14 cellular contexts compared by ENCODE assay signal in genomic region chr2:1543776-1544477, GRCh38.
DNase-seq lines count a peak whose midpoint lies in the region; ATAC-seq, FAIRE-seq and TF ChIP-seq lines count a peak whose summit lies in the region.
"Had no signal": no experiment of that assay in that cellular context is flagged by ENCODE, and none has a peak within 500 bp of the region (broad histone marks: within the 10 kb centered on the region; RNA-seq: fewer than 3 reads in every experiment).

No MANE protein-coding gene starts in this region.

- H3K9me3 ChIP-seq in astrocyte (ENCODE audit: insufficient read depth, low read depth, low read length) = no peaks in the 10 kb centered on the region
- no peaks in the 10 kb centered on the region for H3K9me3 ChIP-seq in kidney (ENCODE audit: control insufficient read depth in 1 of 2, low read length in 2 of 2)
- no peaks in the 10 kb centered on the region for H3K9me3 ChIP-seq in spleen
- H3K9me3 ChIP-seq: Caco-2, HAP-1 had no signal

- WGBS in spleen, 5 donors = 91 to 96% (median 93%) methylated on average over 7 to 14 of the region's 14 CpGs

- peak overlapping the region; percentile 28 for H2AFZ ChIP-seq in astrocyte (ENCODE audit: low read depth, low read length)

- H3K27ac ChIP-seq in astrocyte (ENCODE audit: low read depth, low read length) (no peak overlapping the region), kidney (ENCODE audit: low read depth in 2 of 2, low read length in 2 of 2) (no peak overlapping the region), spleen (peak overlapping the region in 5 of 8 donors; percentile 57 to 76 (median 66))

- H3K27ac Mint-ChIP-seq in HFFc6 (peak overlapping the region; percentile 64; the same call in 1 of the 2 replicates), astrocyte (ENCODE audit: unreplicated experiment) (no peak overlapping the region)
- H3K27ac Mint-ChIP-seq in activated T-cell treated with anti-CD3 and anti-CD28 coated beads, Interleukin-2, amount 50 U/mL, for 72 hours = no peak overlapping the region

- no peaks in the 10 kb centered on the region for H3K9me3 Mint-ChIP-seq in HFFc6
- H3K9me3 Mint-ChIP-seq in astrocyte (ENCODE audit: unreplicated experiment) = no peaks in the 10 kb centered on the region
- H3K9me3 Mint-ChIP-seq in activated T-cell treated with anti-CD3 and anti-CD28 coated beads, Interleukin-2, amount 50 U/mL, for 72 hours = no peaks in the 10 kb centered on the region
- H3K9me3 Mint-ChIP-seq: CD8-positive, alpha-beta memory T cell had no signal

- no peaks in the 10 kb centered on the region for H3K79me2 ChIP-seq in astrocyte (ENCODE audit: insufficient read depth, low read length)

- no peaks in the 10 kb centered on the region for H4K20me1 ChIP-seq in astrocyte (ENCODE audit: insufficient read depth, low read length)

- H3K27me3 ChIP-seq in astrocyte (ENCODE audit: insufficient read depth, low read length) = no peaks in the 10 kb centered on the region
- H3K27me3 ChIP-seq in spleen (replicated peaks in 1 of 7) = peaks cover 0 to 6% (median 0%) of the 10 kb centered on the region in 7 donors

- H3K36me3 ChIP-seq in astrocyte (ENCODE audit: insufficient read depth, low read length) (no peaks in the 10 kb centered on the region), kidney (ENCODE audit: control insufficient read depth in 1 of 2, insufficient read depth in 2 of 2, low read length in 2 of 2) (no peaks in the 10 kb centered on the region), spleen (peaks cover 0 to 7% (median 0%) of the 10 kb centered on the region in 6 donors)
- H3K36me3 ChIP-seq: HAP-1 had no signal

- no peak for TF ChIP-seq POLR2A in spleen (IDR thresholded peaks at IDR 0.05)

- no peak for FAIRE-seq in astrocyte (lab: Jason Lieb, UNC)
- no peak for FAIRE-seq in kidney (lab: Jason Lieb, UNC)
- FAIRE-seq: GM12892, H1 had no signal

- H3K4me1 Mint-ChIP-seq in HFFc6 (ENCODE audit: low read depth) (peaks cover 22% of the 10 kb centered on the region), astrocyte (ENCODE audit: low read depth, unreplicated experiment) (no peaks in the 10 kb centered on the region)
- H3K4me1 Mint-ChIP-seq in activated T-cell treated with anti-CD3 and anti-CD28 coated beads, Interleukin-2, amount 50 U/mL, for 72 hours (ENCODE audit: low read depth) = peaks cover 7% of the 10 kb centered on the region

- no peaks in the 10 kb centered on the region for H3K36me3 Mint-ChIP-seq in HFFc6 (ENCODE audit: low read depth)
- H3K36me3 Mint-ChIP-seq in astrocyte (ENCODE audit: low read depth, unreplicated experiment) = no peaks in the 10 kb centered on the region
- no peaks in the 10 kb centered on the region for H3K36me3 Mint-ChIP-seq in activated T-cell treated with anti-CD3 and anti-CD28 coated beads, Interleukin-2, amount 50 U/mL, for 72 hours (ENCODE audit: insufficient read depth in 2 of 2)
- H3K36me3 Mint-ChIP-seq: CD8-positive, alpha-beta memory T cell had no signal

- ATAC-seq in activated T-cell treated with anti-CD3 and anti-CD28 coated beads, Interleukin-2, amount 50 U/mL, for 72 hours (replicated peaks in 1 of 2) = no peak

- intact Hi-C loops in kidney (cut with DNase I) (no loop called here), spleen (cut with DNase I; ENCODE audit: low total_unique reads) (loop anchor here (10.0 kb wide), 1 partner anchor 829 kb away; no protein-coding TSS in a partner anchor)

- no peak overlapping the region for H3K9ac ChIP-seq in astrocyte (ENCODE audit: low read length)
- H3K9ac ChIP-seq in kidney (ENCODE audit: low read length in 2 of 2) = no peak overlapping the region

- H3K4me3 Mint-ChIP-seq in HFFc6 (no peak overlapping the region), astrocyte (ENCODE audit: unreplicated experiment) (no peak overlapping the region)
- no peak overlapping the region for H3K4me3 Mint-ChIP-seq in activated T-cell treated with anti-CD3 and anti-CD28 coated beads, Interleukin-2, amount 50 U/mL, for 72 hours
- H3K4me3 Mint-ChIP-seq: CD8-positive, alpha-beta memory T cell had no signal

- H3K4me1 ChIP-seq in astrocyte (ENCODE audit: insufficient read depth, low read length) (peaks cover 3% of the 10 kb centered on the region), kidney (ENCODE audit: control insufficient read depth in 1 of 2, insufficient read depth in 1 of 2, low read depth in 1 of 2, low read length in 2 of 2) (no peaks in the 10 kb centered on the region), spleen (peaks cover 0 to 24% (median 12%) of the 10 kb centered on the region in 6 donors)
- H3K4me1 ChIP-seq: Caco-2, HAP-1 had no signal

- no peaks in the 10 kb centered on the region for H3K27me3 Mint-ChIP-seq in HFFc6 (ENCODE audit: insufficient read depth)
- peaks cover 14% of the 10 kb centered on the region for H3K27me3 Mint-ChIP-seq in astrocyte (ENCODE audit: low read depth, unreplicated experiment)
- H3K27me3 Mint-ChIP-seq in activated T-cell treated with anti-CD3 and anti-CD28 coated beads, Interleukin-2, amount 50 U/mL, for 72 hours (ENCODE audit: low read depth) = no peaks in the 10 kb centered on the region

- TF ChIP-seq CTCF in HFFc6 (IDR thresholded peaks at IDR 0.05) (peak; percentile 16; the same call in 1 of the 2 replicates), astrocyte (IDR thresholded peaks at IDR 0.05; ENCODE audit: insufficient read depth, low read depth, low read length) (no peak), kidney (IDR thresholded peaks at IDR 0.05; ENCODE audit: borderline replicate concordance, extremely low read depth, insufficient read depth) (no peak), spleen (IDR thresholded peaks at IDR 0.05 in 8 of 11, conservative IDR thresholded peaks at IDR 0.05 in 3 of 11) (no peak)

- H3K4me2 ChIP-seq in astrocyte (ENCODE audit: low read length) = no peak overlapping the region

- DNase-seq in HFFc6 (no peak), astrocyte (ENCODE audit: low read depth) (no peak), kidney (peak; percentile 44), spleen (no peak), A172 (ENCODE audit: low spot score) (no peak)
- DNase-seq in stimulated activated CD4-positive, alpha-beta T cell treated with anti-CD3 and anti-CD28 coated beads, Interleukin-4, amount 100 ng/mL, for 4 hours = no peak
- DNase-seq in activated T-cell treated with anti-CD3 and anti-CD28 coated beads, Interleukin-2, amount 50 U/mL, for 72 hours = no peak
- DNase-seq: CD8-positive, alpha-beta memory T cell; DND-41; GDM1 had no signal

- H3K4me3 ChIP-seq in astrocyte (ENCODE audit: insufficient read depth, low read depth, low read length) (no peak overlapping the region), kidney (ENCODE audit: low read length in 2 of 2) (no peak overlapping the region), spleen (no peak overlapping the region)
- H3K4me3 ChIP-seq: HAP-1 had no signal

Comparison
In these comparisons a context has a peak if more than half of its experiments do, and no peak if none do; other contexts are left out.
1. H3K27ac ChIP-seq: peak in spleen (5 of 8); none in astrocyte (single experiment) and kidney (0 of 2).